17 cellular contexts compared by ENCODE assay signal in the genomic region with DNA sequence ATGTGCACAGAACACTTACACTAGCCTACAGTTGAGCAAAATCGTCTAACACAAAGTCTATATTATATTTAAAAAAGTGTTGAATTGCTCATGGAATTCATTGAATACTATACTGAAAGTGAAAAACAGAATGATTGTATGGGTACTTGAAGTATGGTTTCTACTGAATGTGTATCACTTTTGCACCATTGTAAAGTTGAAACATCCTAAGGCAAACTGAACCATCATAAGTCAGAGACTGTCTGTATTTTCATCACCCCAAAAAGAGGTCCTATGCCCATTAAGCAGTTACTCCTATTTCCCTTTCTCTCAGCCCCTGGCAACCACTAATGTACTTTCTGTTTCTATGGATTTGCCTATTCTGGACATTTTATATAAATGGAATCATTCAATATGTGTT. TPM values are rescaled to one million over a fixed set of nuclear protein-coding genes. Genes with fewer than 3 reads are reported as not detected.
DNase-seq lines count a peak whose midpoint lies in the region; ATAC-seq and TF ChIP-seq lines count a peak whose summit lies in the region.
"Had no signal": no experiment of that assay in that cellular context is flagged by ENCODE, and none has a peak within 500 bp of the region (broad histone marks: within the 10 kb centered on the region; RNA-seq: fewer than 3 reads in every experiment).

No MANE protein-coding gene starts in this region.

- in situ Hi-C loops in IMR-90 (cut with MboI; ENCODE audit: low sequenced_read_pairs): no loop called here

- H3K18ac ChIP-seq in IMR-90 (ENCODE audit: low read depth, low read length): no peak overlapping the region

- WGBS in IMR-90 (ENCODE audit: extremely low coverage in 2 of 2, insufficient read length in 1 of 2), 2 experiments: no CpG with 5 or more reads among the region's 1 CpG

- ATAC-seq in CD4-positive, alpha-beta T cell (ENCODE audit: poor library complexity): no peak
- no peak for ATAC-seq in IMR-90 (ENCODE audit: low read depth)
- ATAC-seq in activated naive CD8-positive, alpha-beta T cell treated with anti-CD3 and anti-CD28 coated beads, Interleukin-2, amount 10 ng/mL, durations not matched to agents 7 days and 5 days (ENCODE audit: low read depth): no peak
- ATAC-seq: psoas muscle; stimulated activated naive B cell treated with anti-CD40 and anti-IgM and Interleukin-4, amounts not matched to agents 10 μg/mL and 1 μg/mL and 100 μg/mL, for 72 hours had no signal

- TF ChIP-seq POLR2A in IMR-90 (IDR thresholded peaks at IDR 0.05; ENCODE audit: low read depth, low read length): no peak

- peaks cover 2 to 59% of the 10 kb centered on the region in 2 experiments; a peak in 2 of 4 replicates for H3K79me1 ChIP-seq in IMR-90 (ENCODE audit: low read depth in 1 of 2, low read length in 2 of 2)

- peak overlapping the region; percentile 84 for H2BK120ac ChIP-seq in IMR-90 (ENCODE audit: low read depth, low read length)

- peak overlapping the region; percentile 98 for H3K27ac Mint-ChIP-seq in CD4-positive, alpha-beta T cell
- peak overlapping the region; percentile 74 for H3K27ac Mint-ChIP-seq in activated naive CD8-positive, alpha-beta T cell treated with anti-CD3 and anti-CD28 coated beads, Interleukin-2, amount 10 ng/mL, durations not matched to agents 7 days and 5 days
- H3K27ac Mint-ChIP-seq in neural progenitor cell: no peak overlapping the region

- DNase-seq in CD4-positive, alpha-beta T cell: no peak
- DNase-seq in IMR-90 (no peak), osteoblast (ENCODE audit: insufficient read length, low spot score, missing footprints) (no peak), neural progenitor cell (ENCODE audit: low spot score) (no peak), GDM1 (lab: John Stamatoyannopoulos, UW) (no peak)
- no peak for DNase-seq in activated naive CD8-positive, alpha-beta T cell treated with anti-CD3 and anti-CD28 coated beads, Interleukin-2, amount 10 ng/mL, durations not matched to agents 7 days and 5 days
- no peak for DNase-seq in central memory CD4-positive, alpha-beta T cell
- DNase-seq: activated effector memory CD4-positive, alpha-beta T cell treated with Interleukin-2 at 50 U/mL for 16 hours; GF-D8; GOT3; NCI-H2029; NCI-H774; psoas muscle; SIG-M5; stimulated activated CD4-positive, alpha-beta T cell treated with anti-CD3 and anti-CD28 coated beads, Interleukin-4, amount 100 ng/mL, for 1 hour; stimulated activated naive B cell treated with anti-CD40 and anti-IgM and Interleukin-4, amounts not matched to agents 10 μg/mL and 1 μg/mL and 100 μg/mL, for 72 hours had no signal

- H3K27me3 ChIP-seq in CD4-positive, alpha-beta T cell (ENCODE audit: control insufficient read depth, insufficient read depth, low read length): no peaks in the 10 kb centered on the region
- H3K27me3 ChIP-seq in IMR-90 (ENCODE audit: control insufficient read depth, insufficient read depth, low read length): no peaks in the 10 kb centered on the region
- no peaks in the 10 kb centered on the region for H3K27me3 ChIP-seq in osteoblast (ENCODE audit: insufficient read depth, low read length)
- H3K27me3 ChIP-seq in neural progenitor cell: peaks cover 32% of the 10 kb centered on the region

- H3K9ac ChIP-seq in IMR-90 (ENCODE audit: low read depth, low read length) (no peak overlapping the region), neural progenitor cell (no peak overlapping the region)

- BruUV-seq in IMR-90 (replicated peaks; lab: Mats Ljungman, UMichigan): no TSS peak

- TF ChIP-seq CTCF in CD4-positive, alpha-beta T cell (IDR thresholded peaks at IDR 0.05): no peak
- no peak for TF ChIP-seq CTCF in IMR-90 (conservative IDR thresholded peaks at IDR 0.05; ENCODE audit: low read depth, low read length)
- no peak for TF ChIP-seq CTCF in osteoblast (IDR thresholded peaks at IDR 0.05; ENCODE audit: extremely low read depth, low read depth, low read length)
- no peak for TF ChIP-seq CTCF in neural progenitor cell (IDR thresholded peaks at IDR 0.05)

- peaks cover 32% of the 10 kb centered on the region for H3F3A ChIP-seq in neural progenitor cell (ENCODE audit: low read depth)

- peak overlapping the region; percentile 64; the same call in 1 of the 2 replicates for H2BK20ac ChIP-seq in IMR-90 (ENCODE audit: low read depth, low read length)

- no peaks in the 10 kb centered on the region for H3K27me3 Mint-ChIP-seq in CD4-positive, alpha-beta T cell
- H3K27me3 Mint-ChIP-seq in activated naive CD8-positive, alpha-beta T cell treated with anti-CD3 and anti-CD28 coated beads, Interleukin-2, amount 10 ng/mL, durations not matched to agents 7 days and 5 days: no peaks in the 10 kb centered on the region
- peaks cover under 1% of the 10 kb centered on the region for H3K27me3 Mint-ChIP-seq in neural progenitor cell (ENCODE audit: insufficient read depth, low read depth)
- H3K27me3 Mint-ChIP-seq: stimulated activated naive B cell treated with anti-CD40 and anti-IgM and Interleukin-4, amounts not matched to agents 10 μg/mL and 1 μg/mL and 100 μg/mL, for 72 hours had no signal

- peaks cover 6% of the 10 kb centered on the region for H3K79me2 ChIP-seq in osteoblast (ENCODE audit: insufficient read depth, low read length)
- no peaks in the 10 kb centered on the region for H3K79me2 ChIP-seq in neural progenitor cell (ENCODE audit: low read depth)

- peak overlapping the region; percentile 68 for H3K4me3 Mint-ChIP-seq in CD4-positive, alpha-beta T cell
- H3K4me3 Mint-ChIP-seq in activated naive CD8-positive, alpha-beta T cell treated with anti-CD3 and anti-CD28 coated beads, Interleukin-2, amount 10 ng/mL, durations not matched to agents 7 days and 5 days: peak overlapping the region; percentile 66
- no peak overlapping the region for H3K4me3 Mint-ChIP-seq in neural progenitor cell
- H3K4me3 Mint-ChIP-seq: stimulated activated naive B cell treated with anti-CD40 and anti-IgM and Interleukin-4, amounts not matched to agents 10 μg/mL and 1 μg/mL and 100 μg/mL, for 72 hours had no signal

- no peak overlapping the region for H3K4ac ChIP-seq in IMR-90 (ENCODE audit: low read depth, low read length)

- H2AK5ac ChIP-seq in IMR-90 (ENCODE audit: low read depth, low read length): no peak overlapping the region

- no peak overlapping the region for H4K91ac ChIP-seq in IMR-90 (ENCODE audit: insufficient read depth, low read depth, low read length)

- peaks cover 7% of the 10 kb centered on the region for H3K9me1 ChIP-seq in IMR-90 (ENCODE audit: insufficient read depth, low read length)

- no peak overlapping the region for H4K8ac ChIP-seq in IMR-90 (ENCODE audit: low read depth in 2 of 2, low read length in 2 of 2)

- no peak for TF ChIP-seq RAD21 in IMR-90 (IDR thresholded peaks at IDR 0.05; ENCODE audit: low read length)

- POLR2A ChIA-PET in CD4-positive, alpha-beta T cell (lab: Charles Lee): interaction anchor here (1.0 to 1.4 kb wide), 2 partner anchors 132 to 277 kb away, joined by 3 to 4 read pairs; no protein-coding TSS in a partner anchor
- POLR2A ChIA-PET in IMR-90 (lab: Charles Lee; ENCODE audit: unreplicated experiment): no interaction called here
- POLR2A ChIA-PET in activated naive CD8-positive, alpha-beta T cell treated with anti-CD3 and anti-CD28 coated beads, Interleukin-2, amount 10 ng/mL, durations not matched to agents 7 days and 5 days (lab: Charles Lee): interaction anchor here (1.0 to 9.1 kb wide), 2 partner anchors 11 to 129 kb away, joined by 3 to 258 read pairs; no protein-coding TSS in a partner anchor

- H3K36me3 ChIP-seq in IMR-90 (ENCODE audit: control insufficient read depth, insufficient read depth, low read length): no peaks in the 10 kb centered on the region
- no peaks in the 10 kb centered on the region for H3K36me3 ChIP-seq in osteoblast (ENCODE audit: insufficient read depth, low read length)
- no peaks in the 10 kb centered on the region for H3K36me3 ChIP-seq in neural progenitor cell

- no peak overlapping the region for H3K56ac ChIP-seq in IMR-90 (ENCODE audit: extremely low read depth, insufficient read depth, low read length)

- H3K14ac ChIP-seq in IMR-90 (replicated peaks; ENCODE audit: low read depth, low read length): 0 out of 2 replicates have a peak overlapping the region, but pooled peaks have one; percentile 38

- H2AK9ac ChIP-seq in IMR-90 (replicated peaks; ENCODE audit: low read depth, low read length, poor library complexity): no peak overlapping the region

- H2AFZ ChIP-seq in IMR-90 (replicated peaks; ENCODE audit: low read length, poor library complexity): no peak overlapping the region
- H2AFZ ChIP-seq in osteoblast (ENCODE audit: low read length): no peak overlapping the region
- no peak overlapping the region for H2AFZ ChIP-seq in neural progenitor cell (replicated peaks)

- peaks cover 12% of the 10 kb centered on the region for H3K36me3 Mint-ChIP-seq in CD4-positive, alpha-beta T cell (ENCODE audit: low read depth)
- H3K36me3 Mint-ChIP-seq in activated naive CD8-positive, alpha-beta T cell treated with anti-CD3 and anti-CD28 coated beads, Interleukin-2, amount 10 ng/mL, durations not matched to agents 7 days and 5 days: peaks cover 6% of the 10 kb centered on the region
- no peaks in the 10 kb centered on the region for H3K36me3 Mint-ChIP-seq in neural progenitor cell

- H3K4me2 ChIP-seq in IMR-90 (ENCODE audit: low read depth, low read length) (peak overlapping the region; percentile 37; the same call in 1 of the 2 replicates), osteoblast (ENCODE audit: insufficient read depth, low read length) (peak overlapping the region; percentile 63), neural progenitor cell (no peak overlapping the region)

- H2BK15ac ChIP-seq in IMR-90 (ENCODE audit: low read depth, low read length): 0 out of 3 replicates have a peak overlapping the region, but pooled peaks have one; percentile 65

- peak overlapping the region; percentile 32 for H2BK5ac ChIP-seq in IMR-90 (ENCODE audit: low read depth, low read length, poor library complexity, severe bottlenecking)

- no peak overlapping the region for H4K5ac ChIP-seq in IMR-90 (ENCODE audit: low read depth, low read length)

- dilution Hi-C loops in IMR-90 (cut with HindIII; ENCODE audit: low sequenced_read_pairs, unreplicated experiment): no loop called here

- H3K4me3 ChIP-seq in IMR-90 (ENCODE audit: insufficient read depth, low read depth, low read length) (no peak overlapping the region), osteoblast (ENCODE audit: insufficient read depth, low read length) (no peak overlapping the region), neural progenitor cell (no peak overlapping the region)
- H3K4me3 ChIP-seq: lung, psoas muscle had no signal

- peaks cover 79% of the 10 kb centered on the region for H3K4me1 Mint-ChIP-seq in CD4-positive, alpha-beta T cell (ENCODE audit: low read depth)
- peaks cover 49% of the 10 kb centered on the region for H3K4me1 Mint-ChIP-seq in activated naive CD8-positive, alpha-beta T cell treated with anti-CD3 and anti-CD28 coated beads, Interleukin-2, amount 10 ng/mL, durations not matched to agents 7 days and 5 days
- peaks cover 33% of the 10 kb centered on the region for H3K4me1 Mint-ChIP-seq in neural progenitor cell

- H4K20me1 ChIP-seq in IMR-90 (ENCODE audit: insufficient read depth, low read length) (no peaks in the 10 kb centered on the region), osteoblast (ENCODE audit: insufficient read depth, low read length) (no peaks in the 10 kb centered on the region), neural progenitor cell (ENCODE audit: low read depth) (no peaks in the 10 kb centered on the region)

- H3K4me1 ChIP-seq in IMR-90 (ENCODE audit: control insufficient read depth, insufficient read depth, low read length) (peaks cover 14% of the 10 kb centered on the region), osteoblast (ENCODE audit: insufficient read depth, low read length) (peaks cover 82% of the 10 kb centered on the region), neural progenitor cell (peaks cover 23% of the 10 kb centered on the region)

- CTCF ChIA-PET in CD4-positive, alpha-beta T cell (lab: Charles Lee): interaction anchor here (1.6 to 3.4 kb wide), 2 partner anchors 10 to 13 kb away, joined by 4 to 16 read pairs; no protein-coding TSS in a partner anchor
- CTCF ChIA-PET in IMR-90 (lab: Yijun Ruan, JAX): no interaction called here

- no peaks in the 10 kb centered on the region for H3K9me3 ChIP-seq in CD4-positive, alpha-beta T cell (ENCODE audit: control insufficient read depth, low read length)
- no peaks in the 10 kb centered on the region for H3K9me3 ChIP-seq in IMR-90 (ENCODE audit: control insufficient read depth, insufficient read depth, low read length)
- H3K9me3 ChIP-seq in osteoblast (ENCODE audit: low read depth, low read length): no peaks in the 10 kb centered on the region
- no peaks in the 10 kb centered on the region for H3K9me3 ChIP-seq in neural progenitor cell (ENCODE audit: low read depth)
- H3K9me3 ChIP-seq: psoas muscle had no signal

- no peaks in the 10 kb centered on the region for H3K9me3 Mint-ChIP-seq in CD4-positive, alpha-beta T cell
- no peaks in the 10 kb centered on the region for H3K9me3 Mint-ChIP-seq in activated naive CD8-positive, alpha-beta T cell treated with anti-CD3 and anti-CD28 coated beads, Interleukin-2, amount 10 ng/mL, durations not matched to agents 7 days and 5 days
- no peaks in the 10 kb centered on the region for H3K9me3 Mint-ChIP-seq in neural progenitor cell
- H3K9me3 Mint-ChIP-seq: stimulated activated naive B cell treated with anti-CD40 and anti-IgM and Interleukin-4, amounts not matched to agents 10 μg/mL and 1 μg/mL and 100 μg/mL, for 72 hours had no signal

- H3K27ac ChIP-seq in CD4-positive, alpha-beta T cell (ENCODE audit: low read depth, low read length): no peak overlapping the region
- H3K27ac ChIP-seq in IMR-90 (ENCODE audit: insufficient read depth, low read length) (no peak overlapping the region), osteoblast (ENCODE audit: low read depth, low read length) (peak overlapping the region; percentile 92), neural progenitor cell (no peak overlapping the region)
- H3K27ac ChIP-seq: psoas muscle had no signal

- intact Hi-C loops in CD4-positive, alpha-beta T cell (cut with DNase I, micrococcal nuclease): loop anchor here (5.0 kb wide), 3 partner anchors 108 to 313 kb away; no protein-coding TSS in a partner anchor
- intact Hi-C loops in IMR-90 (cut with micrococcal nuclease): loop anchor here (5.0 kb wide), 1 partner anchor 313 kb away; no protein-coding TSS in a partner anchor

- peak overlapping the region; percentile 76; the same call in 1 of the 2 replicates for H3K23ac ChIP-seq in IMR-90 (ENCODE audit: low read depth, low read length)

RNA-seq across cellular contexts. Expression of a gene that starts 4.4 kb away (rescaled TPM):
- total RNA-seq in CD4-positive, alpha-beta T cell: 10 to 100 TPM in 1 of 2 experiments, 1 to 10 TPM in 1; 9.7 to 10.1 TPM
- 31.7 and 32.6 TPM in 2 replicates for total RNA-seq in IMR-90 (2012; rRNA removed)
- polyA plus RNA-seq in IMR-90 (2012; rRNA removed): 17.1 and 20.1 TPM in 2 replicates
- 4.4 and 5.0 TPM in 2 replicates for polyA plus RNA-seq in IMR-90 (2012; cell fraction: cytosol; rRNA removed)
- polyA plus RNA-seq in IMR-90 (2012; cell fraction: nucleus; rRNA removed; ENCODE audit: low replicate concordance): 5.1 and 26.1 TPM in 2 replicates
- 10 to 100 TPM; 20.2 to 20.5 TPM for total RNA-seq in activated naive CD8-positive, alpha-beta T cell treated with anti-CD3 and anti-CD28 coated beads, Interleukin-2, amount 10 ng/mL, durations not matched to agents 7 days and 5 days
- total RNA-seq in osteoblast: 5.6 and 8.0 TPM in 2 replicates
- 1.6 and 1.7 TPM in 2 replicates for total RNA-seq in neural progenitor cell (ENCODE audit: low replicate concordance)

RNA-seq across cellular contexts. Expression of a gene that starts 4.8 kb away (rescaled TPM):
- 10 to 100 TPM; 18.7 to 20.0 TPM for total RNA-seq in CD4-positive, alpha-beta T cell
- 0.28 and 0.36 TPM in 2 replicates for total RNA-seq in IMR-90 (2012; rRNA removed)
- 2.0 and 2.6 TPM in 2 replicates for polyA plus RNA-seq in IMR-90 (2012; rRNA removed)
- 1.4 and 2.1 TPM in 2 replicates for polyA plus RNA-seq in IMR-90 (2012; cell fraction: cytosol; rRNA removed)
- 5.1 and 8.9 TPM in 2 replicates for polyA plus RNA-seq in IMR-90 (2012; cell fraction: nucleus; rRNA removed; ENCODE audit: low replicate concordance)
- 100 to 1,000 TPM; 102 to 104 TPM for total RNA-seq in activated naive CD8-positive, alpha-beta T cell treated with anti-CD3 and anti-CD28 coated beads, Interleukin-2, amount 10 ng/mL, durations not matched to agents 7 days and 5 days
- 0.29 and 0.36 TPM in 2 replicates for total RNA-seq in osteoblast
- total RNA-seq in neural progenitor cell (ENCODE audit: low replicate concordance): 0.25 and 3.1 TPM in 2 replicates

Comparison
In these comparisons a context has a peak if more than half of its experiments do, and no peak if none do; other contexts are left out.
1. RNA of a gene that starts 4.8 kb away (total RNA-seq): 102 to 104 TPM in activated naive CD8-positive, alpha-beta T cell treated with anti-CD3 and anti-CD28 coated beads, Interleukin-2, amount 10 ng/mL, durations not matched to agents 7 days and 5 days; 18.7 to 20.0 TPM in CD4-positive, alpha-beta T cell, 0.25 to 3.1 TPM in neural progenitor cell, 0.29 to 0.36 TPM in osteoblast and 0.28 to 0.36 TPM in IMR-90; every median in the first group is over 4 times any median in the second.